8 cellular contexts compared by ENCODE assay signal in the genomic region with DNA sequence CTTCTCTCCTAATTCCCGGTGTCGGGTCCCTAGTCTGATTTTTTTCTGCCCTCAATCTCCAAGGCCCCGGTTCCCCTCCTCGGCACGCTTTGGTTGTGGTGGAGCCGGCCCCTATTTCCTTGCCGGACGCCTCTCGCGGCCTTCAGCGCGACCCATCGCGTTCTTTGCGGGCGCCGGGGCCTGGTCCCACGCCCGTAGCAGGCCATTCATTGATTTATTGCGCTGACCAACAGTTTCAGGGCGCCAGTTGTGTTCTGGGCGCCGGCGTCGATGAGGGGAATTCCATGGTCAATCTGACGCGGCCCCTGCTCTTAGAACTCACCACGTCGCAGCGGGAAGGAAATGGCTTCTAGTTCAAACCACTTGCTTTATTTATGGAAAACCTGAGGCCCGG. TPM values are rescaled to one million over a fixed set of nuclear protein-coding genes. Genes with fewer than 3 reads are reported as not detected.
DNase-seq lines count a peak whose midpoint lies in the region; ATAC-seq and TF ChIP-seq lines count a peak whose summit lies in the region.

No MANE protein-coding gene starts in this region.

- WGBS in testis, 2 donors: 0 to 1% methylated on average over 31 of the region's 31 CpGs

- no peak for TF ChIP-seq CTCF in OCI-LY3 (IDR thresholded peaks at IDR 0.05; ENCODE audit: low read depth, low read length)
- no peak for TF ChIP-seq CTCF in foreskin fibroblast (IDR thresholded peaks at IDR 0.05; ENCODE audit: low read depth, low read length)
- TF ChIP-seq CTCF in testis (IDR thresholded peaks at IDR 0.05): no peak

- H4K20me1 ChIP-seq in OCI-LY3 (ENCODE audit: insufficient read depth, low read length): peaks cover 27% of the 10 kb centered on the region

- H3K9me3 ChIP-seq in OCI-LY3 (ENCODE audit: insufficient read depth, low read length): no peaks in the 10 kb centered on the region
- H3K9me3 ChIP-seq in testis: no peaks in the 10 kb centered on the region

- H3K9me3 Mint-ChIP-seq in activated T-helper 17 cell treated with anti-CD3 and anti-CD28 coated beads, Interleukin-2, amount 50 U/mL, for 72 hours: no peaks in the 10 kb centered on the region

- peak overlapping the region; percentile 91 for H3K27ac ChIP-seq in OCI-LY3 (ENCODE audit: low read length)
- peak overlapping the region; percentile 95 for H3K27ac ChIP-seq in testis

- peaks cover 93% of the 10 kb centered on the region for H3K79me2 ChIP-seq in OCI-LY3 (ENCODE audit: low read length)

- DNase-seq in NCI-H526 (lab: John Stamatoyannopoulos, UW): peak; percentile 51 to 66
- DNase-seq in NCI-H526 treated with DMSO at 0.1 percent for 48 hours (lab: John Stamatoyannopoulos, UW): no peak
- peak; percentile 62 to 81 for DNase-seq in foreskin fibroblast
- DNase-seq in non-pigmented ciliary epithelial cell (ENCODE audit: low read depth): peak; percentile 14
- peak; percentile 48 for DNase-seq in testis

- H3K27ac Mint-ChIP-seq in activated T-helper 17 cell treated with anti-CD3 and anti-CD28 coated beads, Interleukin-2, amount 50 U/mL, for 72 hours: peak overlapping the region; percentile 89

- no peak for TF ChIP-seq POLR2A in testis (IDR thresholded peaks at IDR 0.05)

- H3K36me3 ChIP-seq in OCI-LY3 (replicated peaks; ENCODE audit: low read depth, low read length): peaks cover 24% of the 10 kb centered on the region
- H3K36me3 ChIP-seq in testis (ENCODE audit: low read depth, missing control alignments): no peaks in the 10 kb centered on the region

- H3K27me3 ChIP-seq in OCI-LY3 (ENCODE audit: low read depth, low read length): no peaks in the 10 kb centered on the region
- H3K27me3 ChIP-seq in testis: no peaks in the 10 kb centered on the region

- ATAC-seq in HG02970 (IDR thresholded peaks at IDR 0.05; ENCODE audit: low FRiP score, unreplicated experiment): peak; percentile 32
- peak; percentile 54 for ATAC-seq in activated T-helper 17 cell treated with anti-CD3 and anti-CD28 coated beads, Interleukin-2, amount 50 U/mL, for 72 hours (replicated peaks)

- peak overlapping the region; percentile 97 for H3K9ac ChIP-seq in OCI-LY3 (ENCODE audit: low read length)

- H3K27me3 Mint-ChIP-seq in activated T-helper 17 cell treated with anti-CD3 and anti-CD28 coated beads, Interleukin-2, amount 50 U/mL, for 72 hours: no peaks in the 10 kb centered on the region

- intact Hi-C loops in testis (cut with DNase I; ENCODE audit: low total_unique reads): no loop called here

- H3K4me3 Mint-ChIP-seq in activated T-helper 17 cell treated with anti-CD3 and anti-CD28 coated beads, Interleukin-2, amount 50 U/mL, for 72 hours: peak overlapping the region; percentile 91

- peak overlapping the region; percentile 94 for H3K4me2 ChIP-seq in OCI-LY3 (ENCODE audit: low read length)

- peaks cover 36% of the 10 kb centered on the region for H3K4me1 Mint-ChIP-seq in activated T-helper 17 cell treated with anti-CD3 and anti-CD28 coated beads, Interleukin-2, amount 50 U/mL, for 72 hours

- 0 out of 2 replicates have a peak overlapping the region, but pooled peaks have one; percentile 24 for H2AFZ ChIP-seq in OCI-LY3 (ENCODE audit: low read depth, low read length)

- peaks cover 100% of the 10 kb centered on the region for H3K36me3 Mint-ChIP-seq in activated T-helper 17 cell treated with anti-CD3 and anti-CD28 coated beads, Interleukin-2, amount 50 U/mL, for 72 hours (ENCODE audit: low read depth)

- H3K4me3 ChIP-seq in OCI-LY3 (ENCODE audit: low read length): peak overlapping the region; percentile 96
- H3K4me3 ChIP-seq in foreskin fibroblast (ENCODE audit: low read depth in 1 of 2, low read length in 2 of 2): peak overlapping the region; percentile 84 to 88
- H3K4me3 ChIP-seq in testis: peak overlapping the region; percentile 66 to 95

- H3K4me1 ChIP-seq in OCI-LY3 (ENCODE audit: low read length) (peaks cover 29% of the 10 kb centered on the region), testis (peaks cover 23% of the 10 kb centered on the region)

RNA-seq across cellular contexts. Expression of a gene that starts 0.4 kb away (rescaled TPM):
- total RNA-seq in activated T-helper 17 cell treated with anti-CD3 and anti-CD28 coated beads, Interleukin-2, amount 50 U/mL, for 72 hours: 100 to 1,000 TPM in 1 of 2 donors, 10 to 100 TPM in 1; 74.1 to 102 TPM
- total RNA-seq in testis: 100 to 1,000 TPM; 118 to 129 TPM
- 55.4 TPM for polyA plus RNA-seq in testis (ENCODE audit: insufficient read depth, low read depth, low replicate concordance)

RNA-seq across cellular contexts. Expression of a gene that starts 0.9 kb away (rescaled TPM):
- total RNA-seq in activated T-helper 17 cell treated with anti-CD3 and anti-CD28 coated beads, Interleukin-2, amount 50 U/mL, for 72 hours: 100 to 1,000 TPM in 1 of 2 donors, 10 to 100 TPM in 1; 37.3 to 111 TPM
- total RNA-seq in testis: 10 to 100 TPM; 39.3 to 81.4 TPM
- 26.7 TPM for polyA plus RNA-seq in testis (ENCODE audit: insufficient read depth, low read depth, low replicate concordance)

RNA-seq across cellular contexts. Expression of a gene that starts 38.7 kb away (rescaled TPM):
- total RNA-seq in activated T-helper 17 cell treated with anti-CD3 and anti-CD28 coated beads, Interleukin-2, amount 50 U/mL, for 72 hours: under 1 TPM; 0.37 to 0.52 TPM
- total RNA-seq in testis: 1 to 10 TPM; 8.2 to 9.0 TPM
- polyA plus RNA-seq in testis (ENCODE audit: insufficient read depth, low read depth, low replicate concordance): 13.9 TPM

Comparison
In these comparisons a context has a peak if more than half of its experiments do, and no peak if none do; other contexts are left out.
1. RNA of a gene that starts 38.7 kb away (total RNA-seq): 8.2 to 9.0 TPM in testis; 0.37 to 0.52 TPM in activated T-helper 17 cell treated with anti-CD3 and anti-CD28 coated beads, Interleukin-2, amount 50 U/mL, for 72 hours; every median in the first group is over 4 times any median in the second.
2. Peak in every context shown above with its lines, with median percentiles within 50 percentile points of each other: H3K4me3 ChIP-seq.